ENCODE assay signal across 8 cellular contexts in the genomic region with DNA sequence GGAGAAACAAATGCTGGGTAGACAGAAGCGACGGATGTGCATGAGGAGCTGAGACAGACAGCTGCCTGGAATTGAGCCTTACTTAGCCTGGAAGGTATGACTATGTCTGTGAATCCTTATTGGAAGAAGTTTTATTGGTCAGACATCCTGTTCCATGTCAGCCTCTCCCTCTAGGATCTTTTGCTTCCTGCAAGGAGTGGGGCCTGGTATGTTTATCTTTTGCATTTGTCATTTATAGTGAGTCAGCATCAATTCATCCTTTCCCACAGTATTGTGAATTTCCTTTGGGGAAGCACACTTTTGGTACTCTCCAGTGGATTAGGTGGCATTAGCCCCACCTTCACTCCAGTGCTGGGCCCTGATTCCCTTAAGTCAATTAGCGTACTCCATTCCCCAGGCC.
DNase-seq lines count a peak whose midpoint lies in the region; TF ChIP-seq lines count a peak whose summit lies in the region.
"Not testable (repeated sequence)": the region's sequence is repeated elsewhere in the genome, so short reads cannot be mapped to it uniquely, and the experiment has no call there.

No MANE protein-coding gene starts in this region.

- not testable (repeated sequence) for TF ChIP-seq CTCF in AG04450 (IDR thresholded peaks at IDR 0.05; ENCODE audit: low read depth, low read length); epithelial cell of esophagus (IDR thresholded peaks at IDR 0.05; ENCODE audit: insufficient read depth, low read depth, low read length, missing control alignments)

- H3K4me1 ChIP-seq in GM23248 (ENCODE audit: insufficient read depth): not testable (repeated sequence)

- POLR2A ChIA-PET in AG04450 (lab: Yijun Ruan, JAX): not testable (repeated sequence)

- H3K9ac ChIP-seq in GM23248: not testable (repeated sequence)

- not testable (repeated sequence) for H3K79me2 ChIP-seq in GM23248 (ENCODE audit: insufficient read depth)

- WGBS in GM23248 (ENCODE audit: low coverage in 1 of 2, low lambda C conversion rate in 2 of 2, missing lambda C conversion rate in 2 of 2), 2 experiments: 39 to 47% methylated on average over 3 of the region's 3 CpGs

- in situ Hi-C loops in GM23248 (cut with MboI): not testable (repeated sequence)

- peak; percentile 8 for DNase-seq in AG04450 (ENCODE audit: low read depth, low spot score)
- DNase-seq in GM23248: peak; percentile 61
- peak; percentile 86 for DNase-seq in LHCN-M2 (ENCODE audit: low read depth)
- peak; percentile 79 for DNase-seq in RKO (ENCODE audit: low spot score)
- peak; percentile 26 for DNase-seq in astrocyte of the hippocampus (ENCODE audit: low read depth, low spot score)
- DNase-seq in epithelial cell of esophagus (ENCODE audit: low read depth): peak; percentile 92
- DNase-seq in foreskin melanocyte: peak; percentile 12
- DNase-seq in renal cortical epithelial cell (ENCODE audit: low read depth): peak; percentile 47

- not testable (repeated sequence) for H4K20me1 ChIP-seq in GM23248 (ENCODE audit: insufficient read depth)

- H3K4me3 ChIP-seq in AG04450 (ENCODE audit: low read depth, low read length); GM23248; epithelial cell of esophagus (ENCODE audit: low read length): not testable (repeated sequence)

- H3K9me2 ChIP-seq in GM23248 (ENCODE audit: insufficient read depth): not testable (repeated sequence)

- not testable (repeated sequence) for H3F3A ChIP-seq in GM23248 (ENCODE audit: insufficient read depth)

- CTCF ChIA-PET in AG04450 (lab: Charles Lee): not testable (repeated sequence)

- not testable (repeated sequence) for H3K36me3 ChIP-seq in GM23248 (ENCODE audit: low read depth)

- not testable (repeated sequence) for H3K4me2 ChIP-seq in GM23248 (ENCODE audit: unreplicated experiment)

- not testable (repeated sequence) for H2AFZ ChIP-seq in GM23248

- H3K27me3 ChIP-seq in AG04450 (ENCODE audit: control insufficient read depth, insufficient read depth, low read length); GM23248 (replicated peaks; ENCODE audit: insufficient read depth): not testable (repeated sequence)

- not testable (repeated sequence) for H3K27ac ChIP-seq in AG04450 (ENCODE audit: low read depth, low read length); GM23248

- H3K9me3 ChIP-seq in AG04450 (ENCODE audit: control insufficient read depth, insufficient read depth, low read length); GM23248 (ENCODE audit: low read depth): not testable (repeated sequence)

Comparison
In these comparisons a context has a peak if more than half of its experiments do, and no peak if none do; other contexts are left out.
1. DNase-seq: peak in every context shown above with its lines; median percentile 92 in epithelial cell of esophagus; 86 in LHCN-M2; 79 in RKO; 61 in GM23248; 47 in renal cortical epithelial cell; 26 in astrocyte of the hippocampus; 12 in foreskin melanocyte; 8 in AG04450.